In genomic region chr12:81064966-81065365, GRCh38 we compare ENCODE assay signal across 1 cellular context. TPM values are rescaled to one million over a fixed set of nuclear protein-coding genes. Genes with fewer than 3 reads are reported as not detected.
"Had no signal": no experiment of that assay in that cellular context is flagged by ENCODE, and none has a peak within 500 bp of the region (broad histone marks: within the 10 kb centered on the region; RNA-seq: fewer than 3 reads in every experiment).

No MANE protein-coding gene starts in this region.

RNA-seq across cellular contexts. Expression of gene ACSS3, which starts 12.9 kb away (rescaled TPM):
- total RNA-seq: MCF 10A had no signal
